Comparison of ENCODE assay signal across 24 cellular contexts in the genomic region with DNA sequence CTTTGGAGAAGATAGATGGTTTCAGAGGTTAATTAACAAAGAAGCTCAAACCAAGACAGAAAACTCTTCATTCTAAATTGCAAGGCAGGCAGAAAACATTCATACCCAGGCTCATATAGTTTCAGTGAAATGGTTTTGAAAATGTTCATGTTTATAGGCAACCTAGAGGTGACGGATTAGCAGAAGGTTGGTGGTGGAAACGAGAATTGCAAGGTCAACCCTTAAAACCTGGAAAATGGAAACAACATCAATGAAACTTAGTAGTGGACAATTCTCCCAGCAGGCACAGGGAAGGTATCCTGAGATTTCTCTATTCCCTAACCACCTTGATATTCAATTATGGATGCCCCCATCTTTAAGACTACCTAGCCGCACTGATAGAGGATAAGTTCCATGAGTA. TPM values are rescaled to one million over a fixed set of nuclear protein-coding genes. Genes with fewer than 3 reads are reported as not detected.
DNase-seq lines count a peak whose midpoint lies in the region; ATAC-seq and TF ChIP-seq lines count a peak whose summit lies in the region.
"Had no signal": no experiment of that assay in that cellular context is flagged by ENCODE, and none has a peak within 500 bp of the region (broad histone marks: within the 10 kb centered on the region; RNA-seq: fewer than 3 reads in every experiment).

No MANE protein-coding gene starts in this region.

- no peaks in the 10 kb centered on the region for H3K36me3 Mint-ChIP-seq in GM23338 (ENCODE audit: low read depth)
- H3K36me3 Mint-ChIP-seq: activated naive CD8-positive, alpha-beta T cell treated with anti-CD3 and anti-CD28 coated beads, Interleukin-2, amount 10 ng/mL, durations not matched to agents 7 days and 5 days had no signal

- ATAC-seq in GM23338 (no peak), left lung (no peak), thoracic aorta (ENCODE audit: insufficient number of reproducible peaks, low FRiP score, low read depth) (no peak), HG03442 (IDR thresholded peaks at IDR 0.05; ENCODE audit: unreplicated experiment) (no peak)
- ATAC-seq: mucosa of descending colon; stimulated activated naive CD8-positive, alpha-beta T cell treated with anti-CD3 and anti-CD28 coated beads, Interleukin-15, Interleukin-2, amounts not matched to agents 100 U/mL and 50 U/mL, for 24 hours had no signal

- H3K27me3 Mint-ChIP-seq in GM23338 (ENCODE audit: insufficient read depth, low read depth, poor library complexity) = no peaks in the 10 kb centered on the region

- peaks cover 11% of the 10 kb centered on the region; the same call in 2 of the 3 replicates for H3K4me1 Mint-ChIP-seq in GM23338
- H3K4me1 Mint-ChIP-seq: neural crest cell had no signal

- H4K20me1 ChIP-seq in GM23338 (replicated peaks; ENCODE audit: insufficient read depth) = no peaks in the 10 kb centered on the region

- TF ChIP-seq POLR2A in Peyer's patch (IDR thresholded peaks at IDR 0.05) = no peak

- H3K4me3 ChIP-seq in GM23338 (no peak overlapping the region), Peyer's patch (peak overlapping the region in 2 of 4 donors; percentile 0 to 9), left lung (peak overlapping the region in 1 of 2 donors; percentile 43), thoracic aorta (peak overlapping the region; percentile 42)
- H3K4me3 ChIP-seq: MG63, mucosa of descending colon, uterus had no signal

- H3K4me2 ChIP-seq in GM23338 = no peak overlapping the region

- H3K9me3 ChIP-seq in Peyer's patch = no peaks in the 10 kb centered on the region
- no peaks in the 10 kb centered on the region for H3K9me3 ChIP-seq in left lung
- H3K9me3 ChIP-seq in thoracic aorta = no peaks in the 10 kb centered on the region
- H3K9me3 ChIP-seq: MG63, mucosa of descending colon, uterus had no signal

- no peak overlapping the region for H3K27ac Mint-ChIP-seq in GM23338
- H3K27ac Mint-ChIP-seq: activated naive CD8-positive, alpha-beta T cell treated with anti-CD3 and anti-CD28 coated beads, Interleukin-2, amount 10 ng/mL, durations not matched to agents 7 days and 5 days; CD4-positive, alpha-beta T cell; T-helper 2 cell treated with Interferon-gamma antibody and Interleukin-4, amounts not matched to agents 5 μg/mL and 100 μg/mL, for 36 hours had no signal

- H3K4me1 ChIP-seq in GM23338 (ENCODE audit: insufficient read depth) (peaks cover 11% of the 10 kb centered on the region; the same call in 1 of the 2 replicates), Peyer's patch (no peaks in the 10 kb centered on the region), left lung (no peaks in the 10 kb centered on the region), thoracic aorta (ENCODE audit: control insufficient read depth in 1 of 2, low read depth in 2 of 2) (no peaks in the 10 kb centered on the region)
- H3K4me1 ChIP-seq: uterus had no signal

- no peak overlapping the region for H3K4me3 Mint-ChIP-seq in GM23338
- H3K4me3 Mint-ChIP-seq: activated naive CD8-positive, alpha-beta T cell treated with anti-CD3 and anti-CD28 coated beads, Interleukin-2, amount 10 ng/mL, durations not matched to agents 7 days and 5 days; CD4-positive, alpha-beta T cell; neural crest cell; T-helper 2 cell treated with Interferon-gamma antibody and Interleukin-4, amounts not matched to agents 5 μg/mL and 100 μg/mL, for 36 hours had no signal

- H3K27me3 ChIP-seq in GM23338 (ENCODE audit: insufficient read depth) = no peaks in the 10 kb centered on the region
- H3K27me3 ChIP-seq in Peyer's patch = no peaks in the 10 kb centered on the region
- peaks cover 0 to 3% of the 10 kb centered on the region in 2 donors for H3K27me3 ChIP-seq in left lung
- H3K27me3 ChIP-seq in thoracic aorta (replicated peaks; ENCODE audit: insufficient read depth) = no peaks in the 10 kb centered on the region
- H3K27me3 ChIP-seq: MG63, uterus had no signal

- H3K36me3 ChIP-seq in GM23338 (ENCODE audit: insufficient read depth) = no peaks in the 10 kb centered on the region
- no peaks in the 10 kb centered on the region for H3K36me3 ChIP-seq in Peyer's patch
- peaks cover 0 to 4% of the 10 kb centered on the region in 2 donors for H3K36me3 ChIP-seq in left lung
- H3K36me3 ChIP-seq in thoracic aorta = no peaks in the 10 kb centered on the region
- H3K36me3 ChIP-seq: MG63, uterus, WERI-Rb-1 had no signal

- H3K9me2 ChIP-seq in GM23338 (ENCODE audit: insufficient read depth) = no peaks in the 10 kb centered on the region

- H3K79me2 ChIP-seq in GM23338 (replicated peaks; ENCODE audit: insufficient read depth) = no peaks in the 10 kb centered on the region

- peaks cover 8% of the 10 kb centered on the region; the same call in 2 of the 3 replicates for H3K9me3 Mint-ChIP-seq in GM23338
- H3K9me3 Mint-ChIP-seq: activated naive CD8-positive, alpha-beta T cell treated with anti-CD3 and anti-CD28 coated beads, Interleukin-2, amount 10 ng/mL, durations not matched to agents 7 days and 5 days; CD4-positive, alpha-beta T cell; neural crest cell; T-helper 2 cell treated with Interferon-gamma antibody and Interleukin-4, amounts not matched to agents 5 μg/mL and 100 μg/mL, for 36 hours had no signal

- intact Hi-C loops in left lung (cut with DNase I) = no loop called here

- H3K27ac ChIP-seq in GM23338 (ENCODE audit: low read depth) (no peak overlapping the region), Peyer's patch (peak overlapping the region in 3 of 4 donors; percentile 13 to 49 (median 15)), left lung (peak overlapping the region; percentile 14 to 83), thoracic aorta (peak overlapping the region in 1 of 2 donors; percentile 51)
- H3K27ac ChIP-seq: RWPE1, uterus, WERI-Rb-1 had no signal

- H3F3A ChIP-seq in GM23338 (replicated peaks; ENCODE audit: low read depth) = no peaks in the 10 kb centered on the region

- DNase-seq in GM23338 (ENCODE audit: low spot score) (peak; percentile 7), Peyer's patch (no peak), left lung (no peak), thoracic aorta (ENCODE audit: low spot score) (no peak), superior temporal gyrus (ENCODE audit: extremely low spot score) (no peak), NCI-H1048 (lab: John Stamatoyannopoulos, UW) (no peak)
- DNase-seq: activated naive CD8-positive, alpha-beta T cell treated with anti-CD3 and anti-CD28 coated beads, Interleukin-2, amount 10 ng/mL, durations not matched to agents 7 days and 5 days; CD4-positive, alpha-beta T cell; DMS 273 treated with DMSO at 0.1 percent for 48 hours; head of caudate nucleus; MG63; mucosa of descending colon; NCI-H1417 treated with DMSO at 0.1 percent for 48 hours; NCI-H524; posterior cingulate gyrus; stimulated activated CD4-positive, alpha-beta T cell treated with anti-CD3 and anti-CD28 coated beads, Interleukin-4, amount 100 ng/mL, for 24 hours; stimulated activated naive CD8-positive, alpha-beta T cell treated with anti-CD3 and anti-CD28 coated beads, Interleukin-15, Interleukin-2, amounts not matched to agents 100 U/mL and 50 U/mL, for 24 hours; uterus; WERI-Rb-1 had no signal

- TF ChIP-seq CTCF in GM23338 (conservative IDR thresholded peaks at IDR 0.05; ENCODE audit: low read depth in 2 of 2) (peak in 1 of 2 experiments; percentile 31; a peak in 1 of 4 replicates), Peyer's patch (IDR thresholded peaks at IDR 0.05) (no peak), left lung (IDR thresholded peaks at IDR 0.05) (no peak), thoracic aorta (IDR thresholded peaks at IDR 0.05) (no peak)

- no peak overlapping the region for H2AFZ ChIP-seq in GM23338

TF ChIP-seq in GM23338, 12 proteins besides CTCF, POLR2A, EP300 and RAD21 (continues in another document):
- TF ChIP-seq, protein P1, sequence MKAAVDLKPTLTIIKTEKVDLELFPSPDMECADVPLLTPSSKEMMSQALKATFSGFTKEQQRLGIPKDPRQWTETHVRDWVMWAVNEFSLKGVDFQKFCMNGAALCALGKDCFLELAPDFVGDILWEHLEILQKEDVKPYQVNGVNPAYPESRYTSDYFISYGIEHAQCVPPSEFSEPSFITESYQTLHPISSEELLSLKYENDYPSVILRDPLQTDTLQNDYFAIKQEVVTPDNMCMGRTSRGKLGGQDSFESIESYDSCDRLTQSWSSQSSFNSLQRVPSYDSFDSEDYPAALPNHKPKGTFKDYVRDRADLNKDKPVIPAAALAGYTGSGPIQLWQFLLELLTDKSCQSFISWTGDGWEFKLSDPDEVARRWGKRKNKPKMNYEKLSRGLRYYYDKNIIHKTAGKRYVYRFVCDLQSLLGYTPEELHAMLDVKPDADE (IDR thresholded peaks at IDR 0.05) = no peak
- TF ChIP-seq NANOG (IDR thresholded peaks at IDR 0.05; ENCODE audit: borderline replicate concordance) (no peak), ZNF114 (CRISPR knock-in tag; IDR thresholded peaks at IDR 0.05) (no peak), ZNF331 (CRISPR knock-in tag; IDR thresholded peaks at IDR 0.05; ENCODE audit: low read depth) (no peak), EZH2 (IDR thresholded peaks at IDR 0.05; ENCODE audit: low read depth, unreplicated experiment) (no peak), JUNB (IDR thresholded peaks at IDR 0.05; ENCODE audit: unreplicated experiment) (no peak)

RNA-seq across cellular contexts. Expression of a gene that starts 1.0 kb away (rescaled TPM):
- 0.04 TPM in 1 of 2 replicates, not detected in the other for total RNA-seq in GM23338 (2014; rRNA removed; shearing (Covaris generic))
- polyA plus RNA-seq in GM23338 (2016; fragmentation: Nextera tagmentation; extraction: Ambion mirVana) = not detected in 2 replicates
- 10 to 100 TPM; 14.4 to 72.5 (median 46.7) TPM for total RNA-seq in Peyer's patch
- 1,000 to 10,000 TPM in 1 of 2 donors, 100 to 1,000 TPM in 1; 235 to 1,041 TPM for total RNA-seq in left lung
- 100 to 1,000 TPM; 341 to 464 TPM for total RNA-seq in thoracic aorta
- total RNA-seq: H4, neural crest cell had no signal

RNA-seq across cellular contexts. Expression of a gene that starts 58.7 kb away (rescaled TPM):
- total RNA-seq in GM23338 (2014; rRNA removed; shearing (Covaris generic)) = 0.14 and 1.6 TPM in 2 replicates
- polyA plus RNA-seq in GM23338 (2016; fragmentation: Nextera tagmentation; extraction: Ambion mirVana) = 0.36 TPM in 1 of 2 replicates, not detected in the other
- total RNA-seq in Peyer's patch (100 to 1,000 TPM in 1 of 4 donors, 10 to 100 TPM in 1, 1 to 10 TPM in 2; 3.8 to 194 (median 16.4) TPM), left lung (1 to 10 TPM; 5.6 to 7.3 TPM), thoracic aorta (1 to 10 TPM; 1.6 to 2.5 TPM)
- total RNA-seq: CD4-positive, alpha-beta T cell had no signal

Comparison
In these comparisons a context has a peak if more than half of its experiments do, and no peak if none do; other contexts are left out.
1. RNA of a gene that starts 1.0 kb away (total RNA-seq): 235 to 1,041 TPM in left lung, 341 to 464 TPM in thoracic aorta and 14.4 to 72.5 TPM in Peyer's patch; 0.04 TPM in GM23338; every median in the first group is over 10 times any median in the second.